Comparison of ENCODE assay signal across 8 cellular contexts in the genomic region with DNA sequence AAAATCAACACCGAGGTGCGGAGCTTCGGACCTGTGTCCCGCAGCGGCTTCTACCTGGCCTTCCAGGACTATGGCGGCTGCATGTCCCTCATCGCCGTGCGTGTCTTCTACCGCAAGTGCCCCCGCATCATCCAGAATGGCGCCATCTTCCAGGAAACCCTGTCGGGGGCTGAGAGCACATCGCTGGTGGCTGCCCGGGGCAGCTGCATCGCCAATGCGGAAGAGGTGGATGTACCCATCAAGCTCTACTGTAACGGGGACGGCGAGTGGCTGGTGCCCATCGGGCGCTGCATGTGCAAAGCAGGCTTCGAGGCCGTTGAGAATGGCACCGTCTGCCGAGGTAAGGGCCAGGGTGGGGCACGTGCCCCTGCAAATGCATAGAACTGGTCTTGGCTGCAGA.
"Had no signal": no experiment of that assay in that cellular context is flagged by ENCODE, and none has a peak within 500 bp of the region (broad histone marks: within the 10 kb centered on the region; RNA-seq: fewer than 3 reads in every experiment).

No MANE protein-coding gene starts in this region.

- H3K4me3 ChIP-seq: GM23248, HAP-1 had no signal

- H3K9ac ChIP-seq: GM23248 had no signal

- ATAC-seq: HCT116, HepG2 had no signal

- FAIRE-seq: HepG2 had no signal

- DNase-seq: GM23248, GOT3, H7, HFFc6 had no signal

- H3K27ac ChIP-seq: GM23248, HL-60 had no signal

- H3K9me3 ChIP-seq: HAP-1 had no signal

- H3K4me1 ChIP-seq: HAP-1 had no signal

- H3K36me3 ChIP-seq: HAP-1 had no signal

- H2AFZ ChIP-seq: GM23248 had no signal
